In the genomic region with DNA sequence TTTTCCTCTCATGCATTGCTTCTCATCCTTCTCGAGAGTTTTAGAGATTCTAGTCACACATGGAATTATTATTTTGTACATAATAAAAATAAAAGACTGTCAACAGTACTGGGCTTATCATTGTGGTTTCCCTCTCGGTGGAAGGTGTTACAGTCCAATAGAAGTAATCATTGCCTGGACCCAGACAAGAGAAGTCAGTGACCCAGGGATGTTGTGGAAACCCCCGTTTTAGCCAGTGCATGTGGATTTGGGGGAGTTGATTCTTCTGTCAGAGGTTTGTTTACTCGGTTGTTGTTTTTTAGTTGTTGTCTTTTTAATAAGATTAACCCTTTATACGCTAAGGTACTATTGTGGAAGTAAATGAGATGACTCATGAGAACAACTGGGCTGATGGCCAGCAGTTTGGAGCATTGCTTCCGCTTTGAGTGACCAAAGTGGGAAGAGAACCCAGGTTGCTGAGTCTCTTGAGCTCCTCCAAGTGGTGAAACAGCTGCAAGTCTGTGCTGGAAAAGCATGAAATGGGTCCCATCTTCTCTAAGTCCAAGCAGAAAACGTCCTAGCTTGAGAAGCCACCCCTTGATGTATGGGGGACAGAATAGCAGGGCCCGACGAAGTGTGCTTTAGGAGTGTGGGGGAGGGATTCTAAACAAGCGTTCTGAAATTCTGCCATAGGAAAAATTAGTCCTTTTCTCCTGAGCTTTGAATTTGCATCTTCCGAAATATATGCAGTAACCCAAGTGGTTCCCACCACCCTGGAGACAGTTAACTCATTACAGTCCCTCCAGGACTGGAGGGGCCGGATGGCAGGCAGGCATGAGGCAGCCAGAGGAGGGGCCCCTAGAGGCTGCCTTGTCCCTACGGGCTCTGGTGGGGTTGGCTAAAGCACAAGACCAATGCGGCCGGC, we compare ENCODE assay signal across 8 cellular contexts.
DNase-seq lines count a peak whose midpoint lies in the region; ATAC-seq, FAIRE-seq and TF ChIP-seq lines count a peak whose summit lies in the region.

No MANE protein-coding gene starts in this region.

- H3K27ac ChIP-seq in C4-2B = no peak overlapping the region

- TF ChIP-seq CTCF in C4-2B (conservative IDR thresholded peaks at IDR 0.05) = peak; percentile 86
- peak; percentile 65 for TF ChIP-seq CTCF in HFF-Myc (IDR thresholded peaks at IDR 0.05; ENCODE audit: low read depth, low read length, missing control alignments)

- no peak for ATAC-seq in HG02870 (IDR thresholded peaks at IDR 0.05; ENCODE audit: unreplicated experiment)
- no peak for ATAC-seq in HG02981 (IDR thresholded peaks at IDR 0.05; ENCODE audit: unreplicated experiment)

- DNase-seq in HFF-Myc (ENCODE audit: extremely low read depth, low read depth) (peak; percentile 78), RPMI8226 (peak; percentile 71), fibroblast of peridontal ligament (ENCODE audit: extremely low read depth) (peak; percentile 62), pulmonary artery endothelial cell (ENCODE audit: low read depth, low spot score) (peak; percentile 49), GM12892 (ENCODE audit: insufficient read length) (no peak)

- H3K4me3 ChIP-seq in HFF-Myc (replicated peaks; ENCODE audit: low read depth, low read length) = no peak overlapping the region

- no peak for FAIRE-seq in GM12892 (lab: Jason Lieb, UNC)

- TF ChIP-seq POLR2A in GM12892 (IDR thresholded peaks at IDR 0.05; ENCODE audit: low read depth, low read length) = no peak
